In the genomic region with DNA sequence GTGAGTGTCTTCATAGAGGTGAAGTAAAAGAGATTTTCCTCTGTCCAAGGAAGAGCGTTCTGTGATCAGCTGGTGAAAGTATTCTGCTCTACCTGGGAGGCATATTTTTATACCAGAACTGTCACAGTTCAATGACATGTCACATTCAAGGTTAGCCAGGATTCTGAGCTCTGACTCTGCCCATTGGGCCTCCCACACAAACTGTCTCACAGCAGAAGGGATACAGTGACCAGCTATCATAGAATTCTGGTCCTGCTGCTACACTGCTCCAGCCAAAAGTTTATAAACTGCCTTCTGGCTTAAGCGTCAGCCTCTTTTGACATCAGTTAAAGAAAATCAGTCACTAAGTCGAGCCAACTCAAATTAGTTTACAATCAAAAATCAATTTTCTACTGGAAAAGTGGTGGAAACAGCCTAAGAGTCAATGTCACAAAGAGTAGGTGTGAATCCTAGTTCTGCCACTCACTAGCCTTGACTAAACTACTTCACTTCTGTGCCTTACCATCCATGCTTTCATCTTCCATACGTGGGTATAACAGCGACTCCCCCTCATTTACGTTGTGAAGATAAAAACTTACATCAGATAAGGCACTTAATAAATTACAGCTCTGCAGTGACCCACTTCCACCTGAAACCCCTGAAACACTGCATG, we compare ENCODE assay signal across 27 cellular contexts.
"Had no signal": no experiment of that assay in that cellular context is flagged by ENCODE, and none has a peak within 500 bp of the region (broad histone marks: within the 10 kb centered on the region; RNA-seq: fewer than 3 reads in every experiment).

No MANE protein-coding gene starts in this region.

- ATAC-seq: esophagus mucosa; gastroesophageal sphincter; left colon; natural killer cell; sciatic nerve; stimulated activated memory B cell treated with anti-CD40 and anti-IgM and Interleukin-4, amounts not matched to agents 10 μg/mL and 1 μg/mL and 100 μg/mL, for 72 hours had no signal

- H3K4me1 Mint-ChIP-seq: immature natural killer cell; natural killer cell; neural progenitor cell; stimulated activated memory B cell treated with anti-CD40 and anti-IgM and Interleukin-4, amounts not matched to agents 10 μg/mL and 1 μg/mL and 100 μg/mL, for 72 hours had no signal

- H3K4me3 ChIP-seq: dorsolateral prefrontal cortex, gastroesophageal sphincter, neural progenitor cell, pancreas, spleen, thoracic aorta had no signal

- H3K4me1 ChIP-seq: gastroesophageal sphincter, neural progenitor cell, spleen had no signal

- H2AFZ ChIP-seq: neural progenitor cell had no signal

- DNase-seq: central memory CD4-positive, alpha-beta T cell; cortex of kidney; dorsolateral prefrontal cortex; effector CD8-positive, alpha-beta T cell; glutamatergic neuron; immature natural killer cell; kidney; left colon; mammary epithelial cell; natural killer cell; nucleus accumbens; pancreas; retina; spleen; stimulated activated CD4-positive, alpha-beta T cell treated with anti-CD3 and anti-CD28 coated beads, Interleukin-15, amount 100 ng/mL, for 24 hours; stimulated activated CD4-positive, alpha-beta T cell treated with anti-CD3 and anti-CD28 coated beads, Interleukin-1b, Interleukin-23, amount 100 ng/mL, for 48 hours; stimulated activated CD4-positive, alpha-beta T cell treated with anti-CD3 and anti-CD28 coated beads, Interleukin-4, amount 100 ng/mL, for 24 hours; trophoblast cell had no signal

- H3K4me2 ChIP-seq: neural progenitor cell had no signal

- H3K4me3 Mint-ChIP-seq: immature natural killer cell; mesothelial cell of epicardium; natural killer cell; neural progenitor cell; stimulated activated memory B cell treated with anti-CD40 and anti-IgM and Interleukin-4, amounts not matched to agents 10 μg/mL and 1 μg/mL and 100 μg/mL, for 72 hours; stimulated activated naive CD8-positive, alpha-beta T cell treated with anti-CD3 and anti-CD28 coated beads, Interleukin-15, Interleukin-2, amounts not matched to agents 100 ng/mL and 50 ng/mL, for 24 hours had no signal

- H3K27me3 Mint-ChIP-seq: progenitor cell of endocrine pancreas; stimulated activated memory B cell treated with anti-CD40 and anti-IgM and Interleukin-4, amounts not matched to agents 10 μg/mL and 1 μg/mL and 100 μg/mL, for 72 hours; stimulated activated naive CD8-positive, alpha-beta T cell treated with anti-CD3 and anti-CD28 coated beads, Interleukin-15, Interleukin-2, amounts not matched to agents 100 ng/mL and 50 ng/mL, for 24 hours had no signal

- H3K9me3 Mint-ChIP-seq: immature natural killer cell; natural killer cell; neural progenitor cell; stimulated activated naive CD8-positive, alpha-beta T cell treated with anti-CD3 and anti-CD28 coated beads, Interleukin-15, Interleukin-2, amounts not matched to agents 100 ng/mL and 50 ng/mL, for 24 hours had no signal

- H3K9me3 ChIP-seq: gastroesophageal sphincter, pancreas, spleen, thoracic aorta had no signal

- FAIRE-seq: pancreas had no signal

- H3K27me3 ChIP-seq: dorsolateral prefrontal cortex, gastroesophageal sphincter, neural progenitor cell, pancreas, spleen had no signal

- H3K27ac Mint-ChIP-seq: immature natural killer cell; mesothelial cell of epicardium; natural killer cell; neural progenitor cell; progenitor cell of endocrine pancreas; stimulated activated memory B cell treated with anti-CD40 and anti-IgM and Interleukin-4, amounts not matched to agents 10 μg/mL and 1 μg/mL and 100 μg/mL, for 72 hours; stimulated activated naive CD8-positive, alpha-beta T cell treated with anti-CD3 and anti-CD28 coated beads, Interleukin-15, Interleukin-2, amounts not matched to agents 100 ng/mL and 50 ng/mL, for 24 hours had no signal

- H3K27ac ChIP-seq: dorsolateral prefrontal cortex, gastroesophageal sphincter, neural progenitor cell, pancreas, spleen, thoracic aorta had no signal

- H3K9ac ChIP-seq: neural progenitor cell had no signal
